Comparison of ENCODE assay signal across 10 cellular contexts in the genomic region with DNA sequence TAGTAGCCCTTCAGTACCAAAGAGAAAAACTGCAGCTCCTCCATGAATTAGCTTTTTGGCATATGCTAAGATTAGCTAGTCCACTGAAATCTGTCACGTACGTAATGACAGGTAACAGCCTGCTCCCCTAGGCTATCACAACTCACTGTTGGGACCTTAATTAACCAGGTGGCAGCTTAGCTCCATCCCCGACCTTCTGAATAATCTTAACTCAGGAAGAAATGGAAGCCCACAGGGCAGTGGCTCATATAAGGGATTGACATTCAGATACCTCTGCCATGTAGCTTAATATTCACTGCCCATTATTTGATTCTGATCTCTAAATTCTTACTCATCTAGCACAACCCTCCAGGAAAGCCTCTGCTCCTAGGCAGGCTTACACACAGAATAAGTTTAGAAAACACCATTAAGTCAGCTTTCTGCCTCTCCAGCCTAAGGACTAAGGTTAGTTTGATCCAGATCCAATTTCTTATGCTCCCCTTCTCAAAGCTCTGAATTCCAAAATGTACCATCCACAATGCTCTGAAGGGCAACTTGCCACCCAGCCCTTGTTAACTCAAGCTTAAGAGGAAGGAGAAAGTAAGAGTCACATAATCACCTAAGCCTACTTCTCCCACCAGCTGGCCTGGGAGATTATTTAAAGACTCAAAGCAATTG. TPM values are rescaled to one million over a fixed set of nuclear protein-coding genes. Genes with fewer than 3 reads are reported as not detected.
A peak's percentile ranks its signal among the peaks of the same experiment; 100 is the strongest.
DNase-seq lines count a peak whose midpoint lies in the region; ATAC-seq and TF ChIP-seq lines count a peak whose summit lies in the region.
"Had no signal": no experiment of that assay in that cellular context is flagged by ENCODE, and none has a peak within 500 bp of the region (broad histone marks: within the 10 kb centered on the region; RNA-seq: fewer than 3 reads in every experiment).

No MANE protein-coding gene starts in this region.

- H3K9me3 ChIP-seq in A673 (ENCODE audit: low read depth, low read length, poor library complexity, severe bottlenecking): no peaks in the 10 kb centered on the region
- H3K9me3 ChIP-seq in WERI-Rb-1 (ENCODE audit: severe bottlenecking): no peaks in the 10 kb centered on the region

- ATAC-seq in GM19397 (IDR thresholded peaks at IDR 0.05; ENCODE audit: unreplicated experiment) (no peak), HG03378 (IDR thresholded peaks at IDR 0.05; ENCODE audit: unreplicated experiment) (no peak)

- DNase-seq in A673 (ENCODE audit: low spot score) (no peak), WERI-Rb-1 (peak; percentile 38), globus pallidus (ENCODE audit: low spot score) (peak; percentile 36), retina (no peak), Ammon's horn (ENCODE audit: low spot score) (no peak)
- DNase-seq: DMS79, NCI-H510A treated with DMSO at 0.1 percent for 48 hours had no signal

- H3K4me3 ChIP-seq in A673 (ENCODE audit: low read depth, low read length, poor library complexity, severe bottlenecking): no peak overlapping the region
- no peak overlapping the region for H3K4me3 ChIP-seq in WERI-Rb-1 (ENCODE audit: low read depth, low read length)

- CTCF ChIA-PET in A673 (lab: Charles Lee): interaction anchor here (1.0 to 1.1 kb wide), 2 partner anchors 45 to 196 kb away, joined by 4 to 10 read pairs; no protein-coding TSS in a partner anchor

- peaks cover 31% of the 10 kb centered on the region for H3K4me1 ChIP-seq in A673 (ENCODE audit: insufficient read depth, low read length, poor library complexity, severe bottlenecking)

- H3K27ac ChIP-seq in A673 (ENCODE audit: low read depth, low read length, poor library complexity, severe bottlenecking): peak overlapping the region; percentile 23
- H3K27ac ChIP-seq in WERI-Rb-1: peak overlapping the region; percentile 20; the same call in 1 of the 2 replicates

- H3K27me3 ChIP-seq in A673 (replicated peaks; ENCODE audit: insufficient read depth, low read depth, low read length, poor library complexity): no peaks in the 10 kb centered on the region
- H3K27me3 ChIP-seq in WERI-Rb-1 (ENCODE audit: insufficient read depth, low read depth, severe bottlenecking): no peaks in the 10 kb centered on the region

- TF ChIP-seq POLR2A in GM15510 (IDR thresholded peaks at IDR 0.05; ENCODE audit: borderline replicate concordance, extremely low read depth, insufficient read length): peak; percentile 3

- H3K36me3 ChIP-seq in A673 (ENCODE audit: insufficient read depth, low read length, poor library complexity, severe bottlenecking) (peaks cover 76% of the 10 kb centered on the region), WERI-Rb-1 (peaks cover 92% of the 10 kb centered on the region)

- no TSS peak for BruUV-seq in A673 (replicated peaks; lab: Mats Ljungman, UMichigan)

- TF ChIP-seq CTCF in A673 (conservative IDR thresholded peaks at IDR 0.05; ENCODE audit: low read depth, low read length): no peak
- TF ChIP-seq CTCF in WERI-Rb-1 (IDR thresholded peaks at IDR 0.05; ENCODE audit: low read depth, low read length): no peak

- POLR2A ChIA-PET in A673 (lab: Charles Lee; ENCODE audit: low non-redundant PET): no interaction called here

- intact Hi-C loops in A673 (cut with micrococcal nuclease; ENCODE audit: unreplicated experiment): no loop called here

RNA-seq across cellular contexts. Expression of a gene that starts 5.0 kb away (rescaled TPM):
- total RNA-seq in A673 (2021): 2,297 and 3,307 TPM in 2 replicates

Comparison
In these comparisons a context has a peak if more than half of its experiments do, and no peak if none do; other contexts are left out.
1. DNase-seq: peak in WERI-Rb-1 (single experiment) and globus pallidus (single experiment); none in A673 (single experiment), retina (single experiment) and Ammon's horn (single experiment).